ENCODE assay signal across 8 cellular contexts in genomic region chr1:150979007-150979722, GRCh38. TPM values are rescaled to one million over a fixed set of nuclear protein-coding genes. Genes with fewer than 3 reads are reported as not detected.
DNase-seq lines count a peak whose midpoint lies in the region; ATAC-seq and TF ChIP-seq lines count a peak whose summit lies in the region.

No MANE protein-coding gene starts in this region.

- H3K27me3 Mint-ChIP-seq in activated naive CD8-positive, alpha-beta T cell: no peaks in the 10 kb centered on the region
- peaks cover 5% of the 10 kb centered on the region for H3K27me3 Mint-ChIP-seq in progenitor cell of endocrine pancreas

- H3K36me3 Mint-ChIP-seq in activated naive CD8-positive, alpha-beta T cell: no peaks in the 10 kb centered on the region
- no peaks in the 10 kb centered on the region for H3K36me3 Mint-ChIP-seq in progenitor cell of endocrine pancreas (ENCODE audit: insufficient read depth)

- H3K4me3 ChIP-seq in transverse colon: peak overlapping the region in 1 of 4 donors; percentile 29

- no peaks in the 10 kb centered on the region for H3K27me3 ChIP-seq in transverse colon

- peaks cover 35% of the 10 kb centered on the region for H3K4me1 Mint-ChIP-seq in activated naive CD8-positive, alpha-beta T cell (ENCODE audit: low read depth)
- peaks cover 34% of the 10 kb centered on the region for H3K4me1 Mint-ChIP-seq in progenitor cell of endocrine pancreas (ENCODE audit: low read depth)

- peak overlapping the region; percentile 50 to 64 (median 60) for H3K27ac ChIP-seq in transverse colon

- peaks cover 14 to 47% (median 40%) of the 10 kb centered on the region in 4 donors for H3K4me1 ChIP-seq in transverse colon

- in situ Hi-C loops in transverse colon (cut with MboI; ENCODE audit: low pct_ligation_motif_present in 1 of 4, low pct_unique_long_range_greater_than_20kb in 1 of 4, low sequenced_read_pairs in 3 of 4): no loop called here

- WGBS in transverse colon (ENCODE audit: low coverage in 1 of 2), 2 donors: 35 to 62% methylated on average over 3 to 19 of the region's 19 CpGs

- ATAC-seq in GM21528 (IDR thresholded peaks at IDR 0.05; ENCODE audit: low FRiP score, unreplicated experiment): peak; percentile 49
- peak; percentile 52 for ATAC-seq in Right ventricle myocardium superior (ENCODE audit: poor library complexity)

- DNase-seq in C1 segment of cervical spinal cord (lab: John Stamatoyannopoulos, UW) (peak in 12 of 14 donors; percentile 46 to 85 (median 74)), NCI-H1092 (lab: John Stamatoyannopoulos, UW) (peak; percentile 88), SKM-1 treated with dmso at 0.1 percent for 144 hours (lab: John Stamatoyannopoulos, UW; ENCODE audit: unreplicated experiment) (peak; percentile 96), Right ventricle myocardium superior (peak; percentile 88), progenitor cell of endocrine pancreas (ENCODE audit: low spot score, unreplicated experiment) (peak; percentile 85), transverse colon (peak; percentile 92)

- H3K9me3 ChIP-seq in transverse colon: no peaks in the 10 kb centered on the region

- TF ChIP-seq CTCF in progenitor cell of endocrine pancreas (IDR thresholded peaks at IDR 0.05; ENCODE audit: unreplicated experiment): peak; percentile 100
- peak; percentile 99 to 100 (median 100) for TF ChIP-seq CTCF in transverse colon (IDR thresholded peaks at IDR 0.05)

- H3K27ac Mint-ChIP-seq in activated naive CD8-positive, alpha-beta T cell: peak overlapping the region; percentile 77
- no peak overlapping the region for H3K27ac Mint-ChIP-seq in progenitor cell of endocrine pancreas

- no peak for TF ChIP-seq EP300 in transverse colon (IDR thresholded peaks at IDR 0.05; ENCODE audit: low read depth)

- H3K9me3 Mint-ChIP-seq in activated naive CD8-positive, alpha-beta T cell (ENCODE audit: low read depth): no peaks in the 10 kb centered on the region
- H3K9me3 Mint-ChIP-seq in progenitor cell of endocrine pancreas (ENCODE audit: low read depth): no peaks in the 10 kb centered on the region

- no peaks in the 10 kb centered on the region for H3K36me3 ChIP-seq in transverse colon

- TF ChIP-seq POLR2A in transverse colon (IDR thresholded peaks at IDR 0.05): no peak

- H3K4me3 Mint-ChIP-seq in activated naive CD8-positive, alpha-beta T cell: peak overlapping the region; percentile 58
- no peak overlapping the region for H3K4me3 Mint-ChIP-seq in progenitor cell of endocrine pancreas (ENCODE audit: low read depth)

- intact Hi-C loops in Right ventricle myocardium superior (cut with DNase I) (no loop called here), transverse colon (cut with DNase I; ENCODE audit: low total_unique reads) (no loop called here)

RNA-seq across cellular contexts. Expression of gene ANXA9, which starts 2.9 kb away (rescaled TPM):
- not detected for total RNA-seq in Right ventricle myocardium superior
- 3.5 TPM in 2 replicates for total RNA-seq in progenitor cell of endocrine pancreas
- total RNA-seq in transverse colon: under 1 TPM in 1 of 4 donors, not detected in 3; 0.32 TPM

RNA-seq across cellular contexts. Expression of gene CERS2, which starts 4.5 kb away (rescaled TPM):
- total RNA-seq in Right ventricle myocardium superior: 82.5 TPM
- 187 and 203 TPM in 2 replicates for total RNA-seq in progenitor cell of endocrine pancreas
- 100 to 1,000 TPM in 2 of 4 donors, 10 to 100 TPM in 2; 35.2 to 142 (median 101) TPM for total RNA-seq in transverse colon

RNA-seq across cellular contexts. Expression of gene MINDY1, which starts 27.5 kb away (rescaled TPM):
- total RNA-seq in Right ventricle myocardium superior: 41.6 TPM
- 28.3 and 32.5 TPM in 2 replicates for total RNA-seq in progenitor cell of endocrine pancreas
- 10 to 100 TPM; 27.7 to 66.2 (median 54.8) TPM for total RNA-seq in transverse colon

RNA-seq across cellular contexts. Expression of gene PRUNE1, which starts 29.1 kb away (rescaled TPM):
- total RNA-seq in Right ventricle myocardium superior: 41.3 TPM
- total RNA-seq in progenitor cell of endocrine pancreas: 23.8 and 24.4 TPM in 2 replicates
- total RNA-seq in transverse colon: 10 to 100 TPM in 3 of 4 donors, 1 to 10 TPM in 1; 9.0 to 80.4 (median 26.8) TPM

RNA-seq across cellular contexts. Expression of gene SETDB1, which starts 53.0 kb away (rescaled TPM):
- total RNA-seq in Right ventricle myocardium superior: 15.7 TPM
- 110 TPM in 2 replicates for total RNA-seq in progenitor cell of endocrine pancreas
- 10 to 100 TPM; 19.5 to 59.7 (median 39.2) TPM for total RNA-seq in transverse colon
